Comparison of ENCODE assay signal across 28 cellular contexts in genomic region chrX:153633048-153633447, GRCh38. TPM values are rescaled to one million over a fixed set of nuclear protein-coding genes. Genes with fewer than 3 reads are reported as not detected.
"Had no signal": no experiment of that assay in that cellular context is flagged by ENCODE, and none has a peak within 500 bp of the region (broad histone marks: within the 10 kb centered on the region; RNA-seq: fewer than 3 reads in every experiment).

No MANE protein-coding gene starts in this region.

- DNase-seq: dermis blood vessel endothelial cell; effector memory CD4-positive, alpha-beta T cell; erythroblast; esophagus squamous epithelium; foreskin melanocyte; glutamatergic neuron; heart right ventricle; hypothalamus; immature natural killer cell; islet precursor cell; left ventricle myocardium superior; natural killer cell; occipital lobe; stimulated activated CD4-positive, alpha-beta T cell treated with anti-CD3 and anti-CD28 coated beads, Interleukin-15, amount 100 ng/mL, for 24 hours; stimulated activated CD4-positive, alpha-beta T cell treated with anti-CD3 and anti-CD28 coated beads, Interleukin-2, amount 100 ng/mL, for 48 hours; stimulated activated naive B cell treated with anti-CD40 and anti-IgM and Interleukin-4, amounts not matched to agents 10 μg/mL and 1 μg/mL and 100 μg/mL, for 72 hours; upper lobe of left lung had no signal

- H3K4me1 ChIP-seq: esophagus squamous epithelium, parathyroid adenoma, prostate gland, right atrium auricular region, tibial nerve, upper lobe of left lung had no signal

- ATAC-seq: heart right ventricle; left ventricle myocardium superior; natural killer cell; stimulated activated naive B cell treated with anti-CD40 and anti-IgM and Interleukin-4, amounts not matched to agents 10 μg/mL and 1 μg/mL and 100 μg/mL, for 72 hours had no signal

- FAIRE-seq: endometrium, urothelium cell line had no signal

- H3K4me3 ChIP-seq: coronary artery, esophagus squamous epithelium, heart right ventricle, lung, prostate gland, right atrium auricular region, skin epidermis, thoracic aorta, tibial nerve, upper lobe of left lung had no signal

- H3K9ac ChIP-seq: parathyroid adenoma had no signal

- H3K9me3 ChIP-seq: esophagus squamous epithelium, prostate gland, thoracic aorta had no signal

- H3K27me3 ChIP-seq: right atrium auricular region had no signal

- H3K27ac ChIP-seq: coronary artery, esophagus squamous epithelium, heart right ventricle, parathyroid adenoma, prostate gland, right atrium auricular region, skin epidermis, thoracic aorta, tibial nerve, upper lobe of left lung had no signal

- H2AFZ ChIP-seq: parathyroid adenoma had no signal

- H3K36me3 ChIP-seq: esophagus squamous epithelium, heart right ventricle, prostate gland, right atrium auricular region, thoracic aorta, tibial nerve, upper lobe of left lung had no signal

- H3K79me2 ChIP-seq: parathyroid adenoma had no signal

RNA-seq across cellular contexts. Expression of gene DUSP9, which starts 14.0 kb away (rescaled TPM):
- total RNA-seq: mononuclear cell, natural killer cell, right atrium auricular region, thoracic aorta, tibial nerve had no signal
- polyA plus RNA-seq: immature natural killer cell had no signal

RNA-seq across cellular contexts. Expression of gene PNCK, which starts 40.6 kb away (rescaled TPM):
- total RNA-seq: dermis blood vessel endothelial cell had no signal
- polyA plus RNA-seq: immature natural killer cell had no signal
